In the genomic region with DNA sequence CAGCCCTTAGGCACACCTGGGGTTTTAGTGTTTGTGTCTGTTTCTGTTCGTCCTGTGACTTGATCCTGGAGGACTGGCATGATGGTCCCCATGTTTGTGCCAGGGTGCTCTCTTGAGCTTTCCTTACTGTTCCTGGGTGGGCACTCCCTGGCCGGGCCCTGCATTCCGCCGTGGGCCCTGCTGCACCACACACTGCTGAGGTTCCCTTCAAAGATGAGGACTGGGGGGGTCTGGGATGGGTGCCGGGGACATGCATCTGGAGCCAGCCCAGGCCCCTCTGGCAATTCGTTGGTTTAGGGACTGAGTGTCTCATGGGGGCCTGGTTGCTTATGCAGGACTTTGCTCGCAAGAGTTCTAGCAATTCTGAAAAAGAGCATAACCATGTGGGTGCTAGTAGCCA, we compare ENCODE assay signal across 9 cellular contexts.
"Had no signal": no experiment of that assay in that cellular context is flagged by ENCODE, and none has a peak within 500 bp of the region (broad histone marks: within the 10 kb centered on the region; RNA-seq: fewer than 3 reads in every experiment).

No MANE protein-coding gene starts in this region.

- H3K36me3 Mint-ChIP-seq: activated CD4-positive, alpha-beta memory T cell treated with anti-CD3 and anti-CD28 coated beads for 36 hours; activated naive CD8-positive, alpha-beta T cell; natural killer cell had no signal

- DNase-seq: activated gamma-delta T cell; hippocampal formation; natural killer cell; stimulated activated CD4-positive, alpha-beta T cell treated with anti-CD3 and anti-CD28 coated beads, Interleukin-4, amount 100 ng/mL, for 24 hours; stimulated activated naive CD8-positive, alpha-beta T cell treated with anti-CD3 and anti-CD28 coated beads, Interleukin-15, amount 100 ng/mL, for 72 hours; thyroid gland had no signal

- H3K4me3 Mint-ChIP-seq: activated CD4-positive, alpha-beta memory T cell treated with anti-CD3 and anti-CD28 coated beads for 36 hours; activated naive CD8-positive, alpha-beta T cell; natural killer cell; stimulated activated naive CD8-positive, alpha-beta T cell treated with anti-CD3 and anti-CD28 coated beads, Interleukin-15, amount 100 ng/mL, for 72 hours had no signal

- H3K9me3 ChIP-seq: thyroid gland had no signal

- H3K4me3 ChIP-seq: lung, thyroid gland had no signal

- H3K9me3 Mint-ChIP-seq: activated CD4-positive, alpha-beta memory T cell treated with anti-CD3 and anti-CD28 coated beads for 36 hours; natural killer cell; stimulated activated naive CD8-positive, alpha-beta T cell treated with anti-CD3 and anti-CD28 coated beads, Interleukin-15, amount 100 ng/mL, for 72 hours had no signal

- H3K36me3 ChIP-seq: thyroid gland had no signal

- H3K27me3 ChIP-seq: thyroid gland had no signal

- H3K27ac Mint-ChIP-seq: activated CD4-positive, alpha-beta memory T cell treated with anti-CD3 and anti-CD28 coated beads for 36 hours; activated naive CD8-positive, alpha-beta T cell; natural killer cell; stimulated activated naive CD8-positive, alpha-beta T cell treated with anti-CD3 and anti-CD28 coated beads, Interleukin-15, amount 100 ng/mL, for 72 hours had no signal

- ATAC-seq: natural killer cell; stimulated activated naive CD8-positive, alpha-beta T cell treated with anti-CD3 and anti-CD28 coated beads, Interleukin-15, amount 100 ng/mL, for 72 hours had no signal

- H3K27me3 Mint-ChIP-seq: activated CD4-positive, alpha-beta memory T cell treated with anti-CD3 and anti-CD28 coated beads for 36 hours had no signal
